Comparison of ENCODE assay signal across 1 cellular context in the genomic region with DNA sequence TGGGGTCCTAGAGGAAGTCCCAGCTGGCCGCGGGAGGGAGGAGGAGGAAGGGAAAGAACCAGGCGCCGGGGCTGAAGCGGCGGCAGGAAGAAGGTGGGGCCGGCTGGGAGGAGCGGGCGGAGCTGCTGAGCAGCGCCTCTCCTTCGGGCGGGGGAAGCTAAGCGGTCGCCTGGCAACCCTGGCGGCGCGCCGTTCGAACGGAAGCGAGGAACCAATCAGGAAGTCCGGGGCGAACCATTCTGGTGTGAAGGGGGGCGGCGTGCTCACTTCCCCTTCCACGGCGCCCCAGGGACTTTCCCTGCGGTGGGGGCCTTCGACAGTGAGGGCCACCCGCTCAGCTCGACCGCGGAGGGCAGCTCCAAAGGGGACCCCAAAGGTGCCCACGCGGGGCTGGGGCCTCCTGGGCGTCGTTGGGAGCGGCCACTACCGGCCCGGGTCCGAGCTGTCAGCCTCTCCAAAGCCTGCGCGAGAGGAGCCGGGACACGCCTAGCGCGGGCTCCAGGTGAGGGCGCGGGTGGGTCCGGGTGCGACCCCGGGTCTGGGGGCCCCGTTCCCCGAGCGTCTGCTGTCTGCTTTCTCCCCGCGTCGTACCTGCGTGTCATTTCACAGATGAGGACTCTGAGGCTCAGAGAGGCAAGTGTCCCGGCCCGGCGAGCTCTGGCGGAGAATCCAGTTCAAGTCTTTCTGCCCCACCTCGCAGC.
TF ChIP-seq lines count a peak whose summit lies in the region.

Gene FAM110A (plus strand): TSS at position 266 of the 701 bp plus-strand sequence. CDS start 11,090 bp downstream, outside the sequence.

TF ChIP-seq in HepG2, 621 proteins besides CTCF, POLR2A, EP300 and RAD21 (continued from another document and continues in another):
- no peak for TF ChIP-seq LRRFIP1 (CRISPR knock-in tag; conservative IDR thresholded peaks at IDR 0.05)
- peak; percentile 100 for TF ChIP-seq NFYB (CRISPR knock-in tag; IDR thresholded peaks at IDR 0.05)
- TF ChIP-seq CREB3 (CRISPR knock-in tag; IDR thresholded peaks at IDR 0.05): no peak
- TF ChIP-seq, protein P1, sequence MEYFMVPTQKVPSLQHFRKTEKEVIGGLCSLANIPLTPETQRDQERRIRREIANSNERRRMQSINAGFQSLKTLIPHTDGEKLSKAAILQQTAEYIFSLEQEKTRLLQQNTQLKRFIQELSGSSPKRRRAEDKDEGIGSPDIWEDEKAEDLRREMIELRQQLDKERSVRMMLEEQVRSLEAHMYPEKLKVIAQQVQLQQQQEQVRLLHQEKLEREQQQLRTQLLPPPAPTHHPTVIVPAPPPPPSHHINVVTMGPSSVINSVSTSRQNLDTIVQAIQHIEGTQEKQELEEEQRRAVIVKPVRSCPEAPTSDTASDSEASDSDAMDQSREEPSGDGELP (IDR thresholded peaks at IDR 0.05; ENCODE audit: borderline replicate concordance, low read depth): peak; percentile 91
- TF ChIP-seq TEAD2 (CRISPR knock-in tag; IDR thresholded peaks at IDR 0.05): no peak
- no peak for TF ChIP-seq FOXO4 (CRISPR knock-in tag; conservative IDR thresholded peaks at IDR 0.05)
- TF ChIP-seq ZNF749 (CRISPR knock-in tag; IDR thresholded peaks at IDR 0.05; ENCODE audit: borderline replicate concordance): peak; percentile 92
- TF ChIP-seq MEIS1 (CRISPR knock-in tag; IDR thresholded peaks at IDR 0.05; ENCODE audit: borderline replicate concordance): peak; percentile 91
- TF ChIP-seq ZSCAN21 (CRISPR knock-in tag; IDR thresholded peaks at IDR 0.05; ENCODE audit: borderline replicate concordance): peak; percentile 92
- TF ChIP-seq REPIN1 (CRISPR knock-in tag; IDR thresholded peaks at IDR 0.05; ENCODE audit: borderline replicate concordance, low read depth): peak; percentile 69; the same call in 1 of the 2 replicates
- TF ChIP-seq ZNF572 (CRISPR knock-in tag; IDR thresholded peaks at IDR 0.05): peak; percentile 97
- no peak for TF ChIP-seq MLXIP (CRISPR knock-in tag; IDR thresholded peaks at IDR 0.05; ENCODE audit: borderline replicate concordance)
- TF ChIP-seq ETV5 (CRISPR knock-in tag; IDR thresholded peaks at IDR 0.05; ENCODE audit: borderline replicate concordance): peak; percentile 82
- peak; percentile 70 for TF ChIP-seq ZNF777 (CRISPR knock-in tag; IDR thresholded peaks at IDR 0.05)
- TF ChIP-seq, protein P2, sequence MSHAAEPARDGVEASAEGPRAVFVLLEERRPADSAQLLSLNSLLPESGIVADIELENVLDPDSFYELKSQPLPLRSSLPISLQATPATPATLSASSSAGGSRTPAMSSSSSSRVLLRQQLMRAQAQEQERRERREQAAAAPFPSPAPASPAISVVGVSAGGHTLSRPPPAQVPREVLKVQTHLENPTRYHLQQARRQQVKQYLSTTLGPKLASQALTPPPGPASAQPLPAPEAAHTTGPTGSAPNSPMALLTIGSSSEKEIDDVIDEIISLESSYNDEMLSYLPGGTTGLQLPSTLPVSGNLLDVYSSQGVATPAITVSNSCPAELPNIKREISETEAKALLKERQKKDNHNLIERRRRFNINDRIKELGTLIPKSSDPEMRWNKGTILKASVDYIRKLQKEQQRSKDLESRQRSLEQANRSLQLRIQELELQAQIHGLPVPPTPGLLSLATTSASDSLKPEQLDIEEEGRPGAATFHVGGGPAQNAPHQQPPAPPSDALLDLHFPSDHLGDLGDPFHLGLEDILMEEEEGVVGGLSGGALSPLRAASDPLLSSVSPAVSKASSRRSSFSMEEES (CRISPR knock-in tag; IDR thresholded peaks at IDR 0.05): no peak
- TF ChIP-seq, protein P3, sequence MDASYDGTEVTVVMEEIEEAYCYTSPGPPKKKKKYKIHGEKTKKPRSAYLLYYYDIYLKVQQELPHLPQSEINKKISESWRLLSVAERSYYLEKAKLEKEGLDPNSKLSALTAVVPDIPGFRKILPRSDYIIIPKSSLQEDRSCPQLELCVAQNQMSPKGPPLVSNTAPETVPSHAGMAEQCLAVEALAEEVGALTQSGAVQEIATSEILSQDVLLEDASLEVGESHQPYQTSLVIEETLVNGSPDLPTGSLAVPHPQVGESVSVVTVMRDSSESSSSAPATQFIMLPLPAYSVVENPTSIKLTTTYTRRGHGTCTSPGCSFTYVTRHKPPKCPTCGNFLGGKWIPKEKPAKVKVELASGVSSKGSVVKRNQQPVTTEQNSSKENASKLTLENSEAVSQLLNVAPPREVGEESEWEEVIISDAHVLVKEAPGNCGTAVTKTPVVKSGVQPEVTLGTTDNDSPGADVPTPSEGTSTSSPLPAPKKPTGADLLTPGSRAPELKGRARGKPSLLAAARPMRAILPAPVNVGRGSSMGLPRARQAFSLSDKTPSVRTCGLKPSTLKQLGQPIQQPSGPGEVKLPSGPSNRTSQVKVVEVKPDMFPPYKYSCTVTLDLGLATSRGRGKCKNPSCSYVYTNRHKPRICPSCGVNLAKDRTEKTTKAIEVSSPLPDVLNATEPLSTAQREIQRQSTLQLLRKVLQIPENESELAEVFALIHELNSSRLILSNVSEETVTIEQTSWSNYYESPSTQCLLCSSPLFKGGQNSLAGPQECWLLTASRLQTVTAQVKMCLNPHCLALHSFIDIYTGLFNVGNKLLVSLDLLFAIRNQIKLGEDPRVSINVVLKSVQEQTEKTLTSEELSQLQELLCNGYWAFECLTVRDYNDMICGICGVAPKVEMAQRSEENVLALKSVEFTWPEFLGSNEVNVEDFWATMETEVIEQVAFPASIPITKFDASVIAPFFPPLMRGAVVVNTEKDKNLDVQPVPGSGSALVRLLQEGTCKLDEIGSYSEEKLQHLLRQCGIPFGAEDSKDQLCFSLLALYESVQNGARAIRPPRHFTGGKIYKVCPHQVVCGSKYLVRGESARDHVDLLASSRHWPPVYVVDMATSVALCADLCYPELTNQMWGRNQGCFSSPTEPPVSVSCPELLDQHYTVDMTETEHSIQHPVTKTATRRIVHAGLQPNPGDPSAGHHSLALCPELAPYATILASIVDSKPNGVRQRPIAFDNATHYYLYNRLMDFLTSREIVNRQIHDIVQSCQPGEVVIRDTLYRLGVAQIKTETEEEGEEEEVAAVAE (CRISPR knock-in tag; IDR thresholded peaks at IDR 0.05; ENCODE audit: borderline replicate concordance): peak; percentile 63; the same call in 1 of the 2 replicates
- no peak for TF ChIP-seq GLMP (CRISPR knock-in tag; IDR thresholded peaks at IDR 0.05; ENCODE audit: borderline replicate concordance)
- no peak for TF ChIP-seq ZNF12 (CRISPR knock-in tag; IDR thresholded peaks at IDR 0.05)
- no peak for TF ChIP-seq RXRB (CRISPR knock-in tag; IDR thresholded peaks at IDR 0.05; ENCODE audit: borderline replicate concordance)
- peak; percentile 47; the same call in 1 of the 2 replicates for TF ChIP-seq REL (CRISPR knock-in tag; conservative IDR thresholded peaks at IDR 0.05)
- TF ChIP-seq ATF7-NPFF (CRISPR knock-in tag; IDR thresholded peaks at IDR 0.05; ENCODE audit: low read depth): peak; percentile 86; the same call in 1 of the 2 replicates
- TF ChIP-seq GPBP1L1 (CRISPR knock-in tag; IDR thresholded peaks at IDR 0.05): no peak
- TF ChIP-seq MTA3 (CRISPR knock-in tag; IDR thresholded peaks at IDR 0.05): no peak
- TF ChIP-seq ZNF251 (CRISPR knock-in tag; IDR thresholded peaks at IDR 0.05): no peak
- TF ChIP-seq ATF7 (IDR thresholded peaks at IDR 0.05): peak; percentile 65
- TF ChIP-seq ATF7 (CRISPR knock-in tag; IDR thresholded peaks at IDR 0.05): 0 out of 2 replicates have a peak, but pooled peaks have one; percentile 23
- peak; percentile 30; the same call in 1 of the 2 replicates for TF ChIP-seq ZNF564 (CRISPR knock-in tag; IDR thresholded peaks at IDR 0.05)
- no peak for TF ChIP-seq ZNF484 (CRISPR knock-in tag; IDR thresholded peaks at IDR 0.05; ENCODE audit: borderline replicate concordance, low read depth)
- TF ChIP-seq MED13 (CRISPR knock-in tag; IDR thresholded peaks at IDR 0.05): peak; percentile 61; the same call in 1 of the 2 replicates
- TF ChIP-seq ZNF224 (CRISPR knock-in tag; IDR thresholded peaks at IDR 0.05): no peak; the same call in 1 of the 2 replicates
- TF ChIP-seq MLLT10 (CRISPR knock-in tag; IDR thresholded peaks at IDR 0.05): no peak
- TF ChIP-seq IKZF5 (CRISPR knock-in tag; IDR thresholded peaks at IDR 0.05): no peak; the same call in none of the 2 replicates
- TF ChIP-seq NONO (IDR thresholded peaks at IDR 0.05): no peak
- TF ChIP-seq NONO (CRISPR knock-in tag; conservative IDR thresholded peaks at IDR 0.05): peak; percentile 56; the same call in 1 of the 2 replicates
- TF ChIP-seq, protein P4, sequence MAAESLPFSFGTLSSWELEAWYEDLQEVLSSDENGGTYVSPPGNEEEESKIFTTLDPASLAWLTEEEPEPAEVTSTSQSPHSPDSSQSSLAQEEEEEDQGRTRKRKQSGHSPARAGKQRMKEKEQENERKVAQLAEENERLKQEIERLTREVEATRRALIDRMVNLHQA (CRISPR knock-in tag; IDR thresholded peaks at IDR 0.05): no peak
- no peak for TF ChIP-seq ZNF562 (CRISPR knock-in tag; IDR thresholded peaks at IDR 0.05; ENCODE audit: borderline replicate concordance)
- no peak for TF ChIP-seq HMG20A (CRISPR knock-in tag; IDR thresholded peaks at IDR 0.05; ENCODE audit: borderline replicate concordance)
- no peak for TF ChIP-seq ZNF446 (CRISPR knock-in tag; IDR thresholded peaks at IDR 0.05)
